17 cellular contexts compared by ENCODE assay signal in the genomic region with DNA sequence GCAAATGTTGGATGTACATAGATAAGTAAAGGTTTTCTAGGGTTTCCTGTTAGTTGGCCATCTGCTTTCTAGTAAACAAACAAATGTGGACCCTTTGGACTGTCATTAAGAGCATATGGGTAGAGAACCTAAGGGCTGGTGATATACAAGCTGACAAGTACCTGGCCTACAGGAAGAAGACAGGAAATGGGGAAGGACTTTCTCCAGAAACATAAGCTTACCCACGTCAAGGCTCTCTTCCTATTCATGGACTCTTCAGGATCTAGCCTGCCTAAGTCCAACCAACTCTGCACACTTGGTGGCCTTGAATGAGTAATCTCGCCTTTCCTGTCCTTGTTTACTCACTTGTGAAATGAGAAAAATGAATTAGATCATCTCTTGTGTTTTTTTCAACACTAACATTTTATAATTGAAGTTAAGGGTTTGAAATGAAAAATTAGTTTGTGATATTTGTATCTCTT. TPM values are rescaled to one million over a fixed set of nuclear protein-coding genes. Genes with fewer than 3 reads are reported as not detected.
DNase-seq lines count a peak whose midpoint lies in the region; ATAC-seq, FAIRE-seq and TF ChIP-seq lines count a peak whose summit lies in the region.
"Had no signal": no experiment of that assay in that cellular context is flagged by ENCODE, and none has a peak within 500 bp of the region (broad histone marks: within the 10 kb centered on the region; RNA-seq: fewer than 3 reads in every experiment).

No MANE protein-coding gene starts in this region.

- CTCF ChIA-PET in IMR-90 (lab: Yijun Ruan, JAX), result no interaction called here

- dilution Hi-C loops in IMR-90 (cut with HindIII; ENCODE audit: low sequenced_read_pairs, unreplicated experiment), result no loop called here

- no TSS peak for BruUV-seq in IMR-90 (replicated peaks; lab: Mats Ljungman, UMichigan)

- H2BK20ac ChIP-seq in IMR-90 (ENCODE audit: low read depth, low read length), result no peak overlapping the region

- no peaks in the 10 kb centered on the region for H3K27me3 ChIP-seq in IMR-90 (ENCODE audit: control insufficient read depth, insufficient read depth, low read length)
- H3K27me3 ChIP-seq in bronchial epithelial cell (ENCODE audit: control insufficient read depth, insufficient read depth, low read length), result no peaks in the 10 kb centered on the region
- no peaks in the 10 kb centered on the region for H3K27me3 ChIP-seq in lung (ENCODE audit: control insufficient read depth, insufficient read depth)
- H3K27me3 ChIP-seq: BLaER1 treated with 17β-estradiol and CSF1 and Interleukin-3, amounts not matched to agents 10 nM and 100 nM had no signal

- H2BK5ac ChIP-seq in IMR-90 (ENCODE audit: low read depth, low read length, poor library complexity, severe bottlenecking), result no peak overlapping the region

- H3K9me3 ChIP-seq in IMR-90 (ENCODE audit: control insufficient read depth, insufficient read depth, low read length), result no peaks in the 10 kb centered on the region
- no peaks in the 10 kb centered on the region for H3K9me3 ChIP-seq in lung (ENCODE audit: control insufficient read depth in 2 of 2, insufficient read depth in 1 of 2, low read length in 1 of 2)
- H3K9me3 ChIP-seq: BLaER1 treated with 17β-estradiol and CSF1 and Interleukin-3, amounts not matched to agents 10 nM and 100 nM had no signal

- no peaks in the 10 kb centered on the region for H3K9me1 ChIP-seq in IMR-90 (ENCODE audit: insufficient read depth, low read length)

- no CpG with 5 or more reads among the region's 2 CpGs for WGBS in IMR-90 (ENCODE audit: extremely low coverage in 2 of 2, insufficient read length in 1 of 2), 2 experiments
- 33 to 44% methylated on average over 2 of the region's 2 CpGs for WGBS in lung, 2 donors

- H2AFZ ChIP-seq in IMR-90 (replicated peaks; ENCODE audit: low read length, poor library complexity), result no peak overlapping the region

- POLR2A ChIA-PET in IMR-90 (lab: Charles Lee; ENCODE audit: unreplicated experiment), result no interaction called here

- H3K14ac ChIP-seq in IMR-90 (replicated peaks; ENCODE audit: low read depth, low read length), result no peak overlapping the region

- H3K27ac ChIP-seq in IMR-90 (ENCODE audit: insufficient read depth, low read length) (no peak overlapping the region), lung (ENCODE audit: low read depth in 1 of 2, low read length in 1 of 2) (peak overlapping the region; percentile 17 to 33)
- H3K27ac ChIP-seq: BLaER1 treated with 17β-estradiol and CSF1 and Interleukin-3, amounts not matched to agents 10 nM and 100 nM had no signal

- TF ChIP-seq RAD21 in IMR-90 (IDR thresholded peaks at IDR 0.05; ENCODE audit: low read length), result no peak

- peak; percentile 73 for FAIRE-seq in bronchial epithelial cell (lab: Jason Lieb, UNC)

- H3K18ac ChIP-seq in IMR-90 (ENCODE audit: low read depth, low read length), result peak overlapping the region; percentile 68

- TF ChIP-seq POLR2A in IMR-90 (IDR thresholded peaks at IDR 0.05; ENCODE audit: low read depth, low read length), result no peak

- no peak overlapping the region for H4K91ac ChIP-seq in IMR-90 (ENCODE audit: insufficient read depth, low read depth, low read length)

- no peak overlapping the region for H2BK15ac ChIP-seq in IMR-90 (ENCODE audit: low read depth, low read length)

- no peak for ATAC-seq in IMR-90 (ENCODE audit: low read depth)
- ATAC-seq in lung (ENCODE audit: insufficient read depth, low FRiP score), result no peak
- no peak for ATAC-seq in GM21367 (IDR thresholded peaks at IDR 0.05; ENCODE audit: unreplicated experiment)
- no peak for ATAC-seq in HG03135 (IDR thresholded peaks at IDR 0.05; ENCODE audit: unreplicated experiment)
- ATAC-seq: stimulated activated effector memory CD8-positive, alpha-beta T cell treated with anti-CD3 and anti-CD28 coated beads, Interleukin-12 subunit alpha, Interleukin-12 subunit beta, amount 100 ng/mL, for 72 hours had no signal

- no peak overlapping the region for H3K4me2 ChIP-seq in IMR-90 (ENCODE audit: low read depth, low read length)
- H3K4me2 ChIP-seq: BLaER1 treated with 17β-estradiol and CSF1 and Interleukin-3, amounts not matched to agents 10 nM and 100 nM had no signal

- H3K4ac ChIP-seq in IMR-90 (ENCODE audit: low read depth, low read length), result no peak overlapping the region

- TF ChIP-seq CTCF in IMR-90 (conservative IDR thresholded peaks at IDR 0.05; ENCODE audit: low read depth, low read length) (no peak), bronchial epithelial cell (IDR thresholded peaks at IDR 0.05; ENCODE audit: insufficient read depth, low read length, severe bottlenecking) (no peak), lung (IDR thresholded peaks at IDR 0.05; ENCODE audit: control extremely low read depth, extremely low read depth) (no peak)

- no peak overlapping the region for H4K5ac ChIP-seq in IMR-90 (ENCODE audit: low read depth, low read length)

- H3K36me3 ChIP-seq in IMR-90 (ENCODE audit: control insufficient read depth, insufficient read depth, low read length) (no peaks in the 10 kb centered on the region), bronchial epithelial cell (ENCODE audit: control insufficient read depth, insufficient read depth, low read length) (no peaks in the 10 kb centered on the region), lung (ENCODE audit: control insufficient read depth in 2 of 2, insufficient read depth in 2 of 2, low read length in 2 of 2) (no peaks in the 10 kb centered on the region)
- H3K36me3 ChIP-seq: BLaER1 treated with 17β-estradiol and CSF1 and Interleukin-3, amounts not matched to agents 10 nM and 100 nM had no signal

- DNase-seq in DMS153 treated with DMSO at 0.1 percent for 48 hours (lab: John Stamatoyannopoulos, UW; ENCODE audit: unreplicated experiment) (peak; percentile 3), IMR-90 (no peak), bronchial epithelial cell (ENCODE audit: low read depth) (peak; percentile 90), lung (ENCODE audit: low spot score) (no peak), cortex of kidney (lab: John Stamatoyannopoulos, UW) (no peak), cerebellar nuclear complex (lab: John Stamatoyannopoulos, UW) (no peak)
- DNase-seq: activated CD4-positive, alpha-beta memory T cell treated with anti-CD3 and anti-CD28 coated beads, Interleukin-2, amount 10 ng/mL, durations not matched to agents 7 days and 5 days; activated gamma-delta T cell treated with Interleukin-2 at 50 U/mL for 16 hours; glutamatergic neuron; NCI-H1694 treated with DMSO at 0.1 percent for 48 hours; posterior cingulate gyrus; stimulated activated CD4-positive, alpha-beta T cell treated with anti-CD3 and anti-CD28 coated beads, Interleukin-2, amount 100 ng/mL, for 24 hours; T-helper 2 cell had no signal

- no peak overlapping the region for H2AK5ac ChIP-seq in IMR-90 (ENCODE audit: low read depth, low read length)

- H3K79me1 ChIP-seq in IMR-90 (ENCODE audit: low read depth in 1 of 2, low read length in 2 of 2), result no peaks in the 10 kb centered on the region

- H3K4me3 ChIP-seq in IMR-90 (ENCODE audit: insufficient read depth, low read depth, low read length), result no peak overlapping the region
- no peak overlapping the region for H3K4me3 ChIP-seq in bronchial epithelial cell (ENCODE audit: low read depth, low read length)
- H3K4me3 ChIP-seq in lung, result no peak overlapping the region
- H3K4me3 ChIP-seq: BLaER1 treated with 17β-estradiol and CSF1 and Interleukin-3, amounts not matched to agents 10 nM and 100 nM had no signal

- H3K9ac ChIP-seq in IMR-90 (ENCODE audit: low read depth, low read length), result no peak overlapping the region
- H3K9ac ChIP-seq: BLaER1 treated with 17β-estradiol and CSF1 and Interleukin-3, amounts not matched to agents 10 nM and 100 nM had no signal

- intact Hi-C loops in IMR-90 (cut with micrococcal nuclease), result no loop called here

- no peak overlapping the region for H3K23ac ChIP-seq in IMR-90 (ENCODE audit: low read depth, low read length)

- no peak overlapping the region for H4K8ac ChIP-seq in IMR-90 (ENCODE audit: low read depth in 2 of 2, low read length in 2 of 2)

- H3K56ac ChIP-seq in IMR-90 (ENCODE audit: extremely low read depth, insufficient read depth, low read length), result no peak overlapping the region

- no peak overlapping the region for H2AK9ac ChIP-seq in IMR-90 (replicated peaks; ENCODE audit: low read depth, low read length, poor library complexity)

- H2BK120ac ChIP-seq in IMR-90 (ENCODE audit: low read depth, low read length), result no peak overlapping the region

- in situ Hi-C loops in IMR-90 (cut with MboI; ENCODE audit: low sequenced_read_pairs), result no loop called here

- H4K20me1 ChIP-seq in IMR-90 (ENCODE audit: insufficient read depth, low read length), result no peaks in the 10 kb centered on the region
- H4K20me1 ChIP-seq: BLaER1 treated with 17β-estradiol and CSF1 and Interleukin-3, amounts not matched to agents 10 nM and 100 nM had no signal

- H3K4me1 ChIP-seq in IMR-90 (ENCODE audit: control insufficient read depth, insufficient read depth, low read length), result peaks cover 5% of the 10 kb centered on the region
- H3K4me1 ChIP-seq in lung (ENCODE audit: control insufficient read depth in 2 of 2, insufficient read depth in 2 of 2, low read length in 2 of 2), result peaks cover 1 to 4% of the 10 kb centered on the region in 2 donors

TF ChIP-seq in IMR-90, 13 proteins besides CTCF, POLR2A, EP300 and RAD21 (continues in another document):
- no peak for TF ChIP-seq RCOR1 (IDR thresholded peaks at IDR 0.05; ENCODE audit: insufficient replicate concordance, low read length)
- TF ChIP-seq, protein P1, sequence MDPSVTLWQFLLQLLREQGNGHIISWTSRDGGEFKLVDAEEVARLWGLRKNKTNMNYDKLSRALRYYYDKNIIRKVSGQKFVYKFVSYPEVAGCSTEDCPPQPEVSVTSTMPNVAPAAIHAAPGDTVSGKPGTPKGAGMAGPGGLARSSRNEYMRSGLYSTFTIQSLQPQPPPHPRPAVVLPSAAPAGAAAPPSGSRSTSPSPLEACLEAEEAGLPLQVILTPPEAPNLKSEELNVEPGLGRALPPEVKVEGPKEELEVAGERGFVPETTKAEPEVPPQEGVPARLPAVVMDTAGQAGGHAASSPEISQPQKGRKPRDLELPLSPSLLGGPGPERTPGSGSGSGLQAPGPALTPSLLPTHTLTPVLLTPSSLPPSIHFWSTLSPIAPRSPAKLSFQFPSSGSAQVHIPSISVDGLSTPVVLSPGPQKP (IDR thresholded peaks at IDR 0.05; ENCODE audit: borderline replicate concordance, low read depth, low read length), result no peak
- TF ChIP-seq, protein P2, sequence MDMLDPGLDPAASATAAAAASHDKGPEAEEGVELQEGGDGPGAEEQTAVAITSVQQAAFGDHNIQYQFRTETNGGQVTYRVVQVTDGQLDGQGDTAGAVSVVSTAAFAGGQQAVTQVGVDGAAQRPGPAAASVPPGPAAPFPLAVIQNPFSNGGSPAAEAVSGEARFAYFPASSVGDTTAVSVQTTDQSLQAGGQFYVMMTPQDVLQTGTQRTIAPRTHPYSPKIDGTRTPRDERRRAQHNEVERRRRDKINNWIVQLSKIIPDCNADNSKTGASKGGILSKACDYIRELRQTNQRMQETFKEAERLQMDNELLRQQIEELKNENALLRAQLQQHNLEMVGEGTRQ (IDR thresholded peaks at IDR 0.05; ENCODE audit: low read depth, low read length), result no peak

RNA-seq across cellular contexts. Expression of a gene that starts 22.2 kb away (rescaled TPM):
- total RNA-seq in IMR-90 (2012; rRNA removed) (71.2 and 90.0 TPM in 2 replicates), bronchial epithelial cell (17.8 and 26.1 TPM in 2 replicates), lung (10 to 100 TPM; 40.6 to 52.9 TPM)
- polyA plus RNA-seq in IMR-90 (2012; rRNA removed) (44.6 and 48.8 TPM in 2 replicates), lung (10 to 100 TPM; 22.2 to 26.0 TPM)
- polyA plus RNA-seq in IMR-90 (2012; cell fraction: cytosol; rRNA removed), result 19.4 and 19.5 TPM in 2 replicates
- 11.1 and 19.3 TPM in 2 replicates for polyA plus RNA-seq in IMR-90 (2012; cell fraction: nucleus; rRNA removed; ENCODE audit: low replicate concordance)

Comparison
In these comparisons a context has a peak if more than half of its experiments do, and no peak if none do; other contexts are left out.
1. DNase-seq: peak in DMS153 treated with DMSO at 0.1 percent for 48 hours (single experiment) and bronchial epithelial cell (single experiment); none in IMR-90 (single experiment), lung (single experiment), cortex of kidney (single experiment) and cerebellar nuclear complex (0 of 2).